8 cellular contexts compared by ENCODE assay signal in the genomic region with DNA sequence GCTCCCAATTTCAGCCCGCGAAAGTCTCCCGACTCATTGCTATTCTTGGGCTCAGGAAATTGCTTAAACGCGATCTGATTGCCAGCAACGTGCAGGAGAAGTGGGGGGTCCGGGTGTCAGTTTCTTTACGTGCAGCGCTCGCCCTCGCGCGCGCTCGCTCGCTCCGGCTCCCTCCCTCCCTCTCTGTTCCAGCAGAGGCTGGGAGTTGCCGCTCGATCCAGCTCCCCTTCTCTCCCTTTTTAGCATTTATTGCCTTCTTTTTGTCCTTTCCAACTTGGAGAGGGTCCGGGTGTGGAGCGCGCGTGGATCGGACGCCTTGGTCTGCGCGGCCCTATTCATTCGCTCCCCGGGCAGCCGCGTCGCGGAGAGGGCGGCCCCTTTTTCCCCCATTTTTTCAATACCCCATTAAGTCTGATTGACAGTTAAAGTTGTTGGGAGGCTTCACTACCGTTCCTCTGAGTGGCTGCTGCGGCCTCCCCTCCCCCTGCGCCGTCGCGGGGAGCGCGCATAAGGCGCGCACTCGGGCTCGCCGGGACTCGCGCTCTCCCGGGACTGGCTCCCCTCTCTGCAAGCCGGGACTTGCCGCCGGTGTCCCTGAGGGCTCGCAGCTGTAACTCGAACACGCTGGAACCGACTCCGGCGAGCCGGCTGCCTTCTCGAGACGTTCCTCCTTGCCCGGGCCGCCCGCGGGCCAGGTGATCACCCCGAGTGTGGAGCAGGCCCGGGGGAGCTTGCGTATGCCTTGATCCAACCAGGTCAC. TPM values are rescaled to one million over a fixed set of nuclear protein-coding genes. Genes with fewer than 3 reads are reported as not detected.
DNase-seq lines count a peak whose midpoint lies in the region; ATAC-seq, FAIRE-seq and TF ChIP-seq lines count a peak whose summit lies in the region.

A gene with protein sequence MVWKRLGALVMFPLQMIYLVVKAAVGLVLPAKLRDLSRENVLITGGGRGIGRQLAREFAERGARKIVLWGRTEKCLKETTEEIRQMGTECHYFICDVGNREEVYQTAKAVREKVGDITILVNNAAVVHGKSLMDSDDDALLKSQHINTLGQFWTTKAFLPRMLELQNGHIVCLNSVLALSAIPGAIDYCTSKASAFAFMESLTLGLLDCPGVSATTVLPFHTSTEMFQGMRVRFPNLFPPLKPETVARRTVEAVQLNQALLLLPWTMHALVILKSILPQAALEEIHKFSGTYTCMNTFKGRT (minus strand): TSS at position 310 of the 760 bp plus-strand sequence. CDS start 862 bp downstream, outside the sequence.

- H3K9me3 ChIP-seq in A549: no peaks in the 10 kb centered on the region

- H3K27ac ChIP-seq in A549 (peak within 1 kb of the TSS; percentile 99 to 100), coronary artery (peak within 1 kb of the TSS; percentile 98 to 99)

- FAIRE-seq in A549 (lab: Jason Lieb, UNC): no peak

- no peak for TF ChIP-seq EP300 in A549 (IDR thresholded peaks at IDR 0.05)

- CTCF ChIA-PET in A549 (lab: Yijun Ruan, JAX): interaction anchor here (0.6 to 8.0 kb wide), 13 partner anchors 14 to 609 kb away, joined by 3 to 60 read pairs (median 4); no protein-coding TSS in a partner anchor

- TF ChIP-seq CTCF in A549 (IDR thresholded peaks at IDR 0.05) (no peak), coronary artery (IDR thresholded peaks at IDR 0.05) (no peak)

- WGBS in A549 (ENCODE audit: missing lambda C conversion rate): under 1% methylated on average over 34 of the region's 69 CpGs

- intact Hi-C loops in left colon (cut with DNase I, micrococcal nuclease): loop anchor here in 1 of 2 donors (5.0 kb wide), 1 partner anchor 211 kb away; no protein-coding TSS in a partner anchor

- peak; percentile 72 to 89 for DNase-seq in A549 (ENCODE audit: low read depth in 1 of 2, low spot score in 1 of 2)
- DNase-seq in NCI-H2171 treated with DMSO at 0.1 percent for 48 hours (lab: John Stamatoyannopoulos, UW): peak; percentile 94
- peak; percentile 77 for DNase-seq in activated CD4-positive, alpha-beta T cell treated with anti-CD3 and anti-CD28 coated beads for 48 hours
- peak; percentile 94 for DNase-seq in coronary artery (ENCODE audit: low spot score)
- peak; percentile 82 to 84 for DNase-seq in left colon
- peak; percentile 53 to 54 for DNase-seq in stimulated activated CD4-positive, alpha-beta T cell treated with anti-CD3 and anti-CD28 coated beads, Interleukin-15, amount 100 ng/mL, for 48 hours (ENCODE audit: low read depth in 2 of 2)
- no peak for DNase-seq in SW 1271 (lab: John Stamatoyannopoulos, UW)

- in situ Hi-C loops in GM18951 (cut with MboI; ENCODE audit: low sequenced_read_pairs, unreplicated experiment): loop anchor here (25.0 kb wide), 1 partner anchor 306 kb away; no protein-coding TSS in a partner anchor

- TF ChIP-seq RAD21 in A549 (conservative IDR thresholded peaks at IDR 0.05 in 1 of 2, IDR thresholded peaks at IDR 0.05 in 1 of 2): no peak

- peak; percentile 18 for TF ChIP-seq POLR2A in A549 (IDR thresholded peaks at IDR 0.05; ENCODE audit: low read length)
- peak; percentile 27 for TF ChIP-seq POLR2A in GM18951 (IDR thresholded peaks at IDR 0.05; ENCODE audit: extremely low read depth, insufficient read depth, insufficient read length)

- H3K4me1 ChIP-seq in A549: peaks cover 39% of the 10 kb centered on the region

- H3K4me2 ChIP-seq in A549: peak within 1 kb of the TSS; percentile 93

- POLR2A ChIA-PET in A549 (lab: Yijun Ruan, JAX): interaction anchor here (0.6 to 7.2 kb wide), 25 partner anchors 9 to 708 kb away, joined by 3 to 209 read pairs (median 8); a partner anchor contains a TSS

- H3K4me3 ChIP-seq in A549 (peak within 1 kb of the TSS; percentile 93), coronary artery (peak within 1 kb of the TSS; percentile 97)

- ATAC-seq in A549 (peak; percentile 69 to 78), left colon (peak; percentile 55)

TF ChIP-seq in A549, 52 proteins besides CTCF, POLR2A, EP300 and RAD21:
- TF ChIP-seq, protein P1, sequence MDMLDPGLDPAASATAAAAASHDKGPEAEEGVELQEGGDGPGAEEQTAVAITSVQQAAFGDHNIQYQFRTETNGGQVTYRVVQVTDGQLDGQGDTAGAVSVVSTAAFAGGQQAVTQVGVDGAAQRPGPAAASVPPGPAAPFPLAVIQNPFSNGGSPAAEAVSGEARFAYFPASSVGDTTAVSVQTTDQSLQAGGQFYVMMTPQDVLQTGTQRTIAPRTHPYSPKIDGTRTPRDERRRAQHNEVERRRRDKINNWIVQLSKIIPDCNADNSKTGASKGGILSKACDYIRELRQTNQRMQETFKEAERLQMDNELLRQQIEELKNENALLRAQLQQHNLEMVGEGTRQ (IDR thresholded peaks at IDR 0.05): no peak
- TF ChIP-seq JUN (IDR thresholded peaks at IDR 0.05) (peak; percentile 46 to 74; a peak in 1 of 5 replicates), CHD2 (IDR thresholded peaks at IDR 0.05; ENCODE audit: low read length, partially characterized antibody) (peak; percentile 25), BHLHE40 (IDR thresholded peaks at IDR 0.05; ENCODE audit: low read depth, low read length) (no peak), PHF8 (IDR thresholded peaks at IDR 0.05; ENCODE audit: borderline replicate concordance, low read depth) (0 out of 2 replicates have a peak, but pooled peaks have one; percentile 5), CEBPB (IDR thresholded peaks at IDR 0.05) (peak in 1 of 2 experiments; percentile 43; a peak in 2 of 4 replicates), HDAC2 (IDR thresholded peaks at IDR 0.05) (no peak), ZSCAN20 (CRISPR knock-in tag; IDR thresholded peaks at IDR 0.05) (no peak), RFX5 (IDR thresholded peaks at IDR 0.05) (no peak), HOXB5 (CRISPR knock-in tag; IDR thresholded peaks at IDR 0.05) (peak; percentile 30; the same call in 1 of the 2 replicates), HEYL (CRISPR knock-in tag; IDR thresholded peaks at IDR 0.05) (no peak), POLR2AphosphoS2 (conservative IDR thresholded peaks at IDR 0.05; ENCODE audit: low read length) (0 out of 2 replicates have a peak, but pooled peaks have one; percentile 39)
- TF ChIP-seq, protein P2, sequence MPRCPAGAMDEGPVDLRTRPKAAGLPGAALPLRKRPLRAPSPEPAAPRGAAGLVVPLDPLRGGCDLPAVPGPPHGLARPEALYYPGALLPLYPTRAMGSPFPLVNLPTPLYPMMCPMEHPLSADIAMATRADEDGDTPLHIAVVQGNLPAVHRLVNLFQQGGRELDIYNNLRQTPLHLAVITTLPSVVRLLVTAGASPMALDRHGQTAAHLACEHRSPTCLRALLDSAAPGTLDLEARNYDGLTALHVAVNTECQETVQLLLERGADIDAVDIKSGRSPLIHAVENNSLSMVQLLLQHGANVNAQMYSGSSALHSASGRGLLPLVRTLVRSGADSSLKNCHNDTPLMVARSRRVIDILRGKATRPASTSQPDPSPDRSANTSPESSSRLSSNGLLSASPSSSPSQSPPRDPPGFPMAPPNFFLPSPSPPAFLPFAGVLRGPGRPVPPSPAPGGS (IDR thresholded peaks at IDR 0.05): peak; percentile 60; the same call in 2 of the 3 replicates
- TF ChIP-seq, protein P3, sequence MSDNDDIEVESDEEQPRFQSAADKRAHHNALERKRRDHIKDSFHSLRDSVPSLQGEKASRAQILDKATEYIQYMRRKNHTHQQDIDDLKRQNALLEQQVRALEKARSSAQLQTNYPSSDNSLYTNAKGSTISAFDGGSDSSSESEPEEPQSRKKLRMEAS (IDR thresholded peaks at IDR 0.05): peak; percentile 39; the same call in 1 of the 2 replicates

RNA-seq across cellular contexts. Expression of the gene that starts here (rescaled TPM):
- polyA plus RNA-seq in A549 (2011; rRNA removed) (79.7 and 89.1 TPM in 2 replicates), A549 (2017; fragmentation: RNase III; extraction: RNeasy Plus Mini Kit Qiagen cat#74134 plus additional on column Dnase treatment) (56.9 to 78.9 TPM (median 62.7 TPM) in 3 replicates)
- polyA plus RNA-seq in A549 (2012; cell fraction: cytosol; rRNA removed): 64.4 and 78.4 TPM in 2 replicates
- polyA plus RNA-seq in A549 (2012; cell fraction: nucleus; rRNA removed): 119 and 124 TPM in 2 replicates
- polyA minus RNA-seq in A549 (2011; rRNA and poly(A)+ RNA removed): 320 and 332 TPM in 2 replicates
- total RNA-seq in left colon: 100 to 1,000 TPM in 1 of 2 donors, 10 to 100 TPM in 1; 73.2 to 106 TPM

Comparison
In these comparisons a context has a peak if more than half of its experiments do, and no peak if none do; other contexts are left out.
1. DNase-seq: peak in A549 (2 of 2), NCI-H2171 treated with DMSO at 0.1 percent for 48 hours (single experiment), activated CD4-positive, alpha-beta T cell treated with anti-CD3 and anti-CD28 coated beads for 48 hours (single experiment), coronary artery (single experiment), left colon (2 of 2) and stimulated activated CD4-positive, alpha-beta T cell treated with anti-CD3 and anti-CD28 coated beads, Interleukin-15, amount 100 ng/mL, for 48 hours (2 of 2); none in SW 1271 (0 of 2).